In genomic region chr9:20683351-20684034, GRCh38 we compare ENCODE assay signal across 8 cellular contexts. TPM values are rescaled to one million over a fixed set of nuclear protein-coding genes. Genes with fewer than 3 reads are reported as not detected.
DNase-seq lines count a peak whose midpoint lies in the region; ATAC-seq and TF ChIP-seq lines count a peak whose summit lies in the region.

No MANE protein-coding gene starts in this region.

- no peak overlapping the region for H3K27ac ChIP-seq in MM.1S (ENCODE audit: low read length)
- no peak overlapping the region for H3K27ac ChIP-seq in duodenal mucosa (ENCODE audit: low read depth, low read length)
- peak overlapping the region; percentile 43 for H3K27ac ChIP-seq in mesenchymal stem cell (ENCODE audit: low read length, poor library complexity, severe bottlenecking)

- H3K36me3 ChIP-seq in Caco-2 (ENCODE audit: control insufficient read depth, insufficient read depth, low read length), result no peaks in the 10 kb centered on the region
- H3K36me3 ChIP-seq in MM.1S (replicated peaks; ENCODE audit: insufficient read depth, low read length), result no peaks in the 10 kb centered on the region
- no peaks in the 10 kb centered on the region for H3K36me3 ChIP-seq in duodenal mucosa (ENCODE audit: control insufficient read depth in 1 of 2, insufficient read depth in 2 of 2, low read length in 2 of 2)
- no peaks in the 10 kb centered on the region for H3K36me3 ChIP-seq in mesenchymal stem cell (ENCODE audit: control insufficient read depth in 1 of 2, insufficient read depth in 2 of 2, low read depth in 1 of 2, low read length in 2 of 2)

- H3K9ac ChIP-seq in MM.1S (ENCODE audit: low read length) (peak overlapping the region; percentile 46; the same call in 1 of the 2 replicates), duodenal mucosa (ENCODE audit: low read depth in 1 of 2, low read length in 2 of 2) (peak overlapping the region; percentile 76 to 78), mesenchymal stem cell (ENCODE audit: low read length) (peak overlapping the region; percentile 95)

- H3K4ac ChIP-seq in mesenchymal stem cell (ENCODE audit: low read depth in 1 of 2, low read length in 2 of 2), result peak overlapping the region in 1 of 2 experiments; percentile 79

- H2AFZ ChIP-seq in MM.1S (ENCODE audit: low read length) (no peak overlapping the region), mesenchymal stem cell (ENCODE audit: low read depth, low read length) (no peak overlapping the region)

- H3K27ac Mint-ChIP-seq in Caco-2 (ENCODE audit: unreplicated experiment), result no peak overlapping the region
- peak overlapping the region; percentile 75 for H3K27ac Mint-ChIP-seq in activated CD4-positive, alpha-beta T cell treated with anti-CD3 and anti-CD28 coated beads for 36 hours

- no peaks in the 10 kb centered on the region for H3K9me3 Mint-ChIP-seq in Caco-2 (ENCODE audit: unreplicated experiment)
- no peaks in the 10 kb centered on the region for H3K9me3 Mint-ChIP-seq in activated CD4-positive, alpha-beta T cell treated with anti-CD3 and anti-CD28 coated beads for 36 hours (ENCODE audit: low read depth)

- no peak overlapping the region for H2BK120ac ChIP-seq in mesenchymal stem cell (ENCODE audit: low read depth, low read length)

- H3K4me1 ChIP-seq in Caco-2 (peaks cover 8% of the 10 kb centered on the region), MM.1S (ENCODE audit: low read length) (peaks cover 6% of the 10 kb centered on the region; the same call in 1 of the 2 replicates), duodenal mucosa (ENCODE audit: control insufficient read depth in 1 of 2, insufficient read depth in 2 of 2, low read length in 2 of 2) (peaks cover 14% of the 10 kb centered on the region in 2 donors), mesenchymal stem cell (ENCODE audit: control insufficient read depth, insufficient read depth, low read depth, low read length) (peaks cover 9% of the 10 kb centered on the region)

- H3K9me3 ChIP-seq in Caco-2 (no peaks in the 10 kb centered on the region), MM.1S (replicated peaks; ENCODE audit: insufficient read depth, low read length) (no peaks in the 10 kb centered on the region), duodenal mucosa (ENCODE audit: control insufficient read depth in 1 of 2, low read length in 2 of 2) (no peaks in the 10 kb centered on the region), mesenchymal stem cell (ENCODE audit: control insufficient read depth, low read length) (no peaks in the 10 kb centered on the region)

- no peaks in the 10 kb centered on the region for H4K20me1 ChIP-seq in MM.1S (ENCODE audit: insufficient read depth, low read length)

- H3K23ac ChIP-seq in mesenchymal stem cell (ENCODE audit: low read length in 2 of 2), result no peak overlapping the region

- H3K9me2 ChIP-seq in MM.1S (replicated peaks; ENCODE audit: insufficient read depth, low read length), result no peaks in the 10 kb centered on the region

- H3K4me3 ChIP-seq in Caco-2 (ENCODE audit: low read depth, low read length), result peak overlapping the region; percentile 56
- peak overlapping the region; percentile 65 for H3K4me3 ChIP-seq in MM.1S (ENCODE audit: low read length)
- peak overlapping the region; percentile 88 to 92 for H3K4me3 ChIP-seq in duodenal mucosa (ENCODE audit: low read depth in 1 of 2, low read length in 2 of 2)
- peak overlapping the region; percentile 73 to 86 for H3K4me3 ChIP-seq in mesenchymal stem cell (ENCODE audit: insufficient read depth in 1 of 2, low read depth in 1 of 2, low read length in 2 of 2)

- no peak overlapping the region for H2BK15ac ChIP-seq in mesenchymal stem cell (ENCODE audit: low read depth, poor library complexity, severe bottlenecking)

- no peak overlapping the region for H2BK12ac ChIP-seq in mesenchymal stem cell (ENCODE audit: low read length in 2 of 2)

- peaks cover 7% of the 10 kb centered on the region for H3K4me1 Mint-ChIP-seq in Caco-2 (ENCODE audit: low read depth, unreplicated experiment)
- peaks cover 30% of the 10 kb centered on the region for H3K4me1 Mint-ChIP-seq in activated CD4-positive, alpha-beta T cell treated with anti-CD3 and anti-CD28 coated beads for 36 hours

- peak; percentile 17 for ATAC-seq in GM21529 (IDR thresholded peaks at IDR 0.05; ENCODE audit: unreplicated experiment)
- ATAC-seq in activated CD4-positive, alpha-beta T cell treated with anti-CD3 and anti-CD28 coated beads for 36 hours, result peak; percentile 12
- no peak for ATAC-seq in HG02571 (IDR thresholded peaks at IDR 0.05; ENCODE audit: unreplicated experiment)

- H3K18ac ChIP-seq in mesenchymal stem cell (ENCODE audit: low read depth in 1 of 2, low read length in 2 of 2), result peak overlapping the region; percentile 49 to 62

- H3K4me3 Mint-ChIP-seq in Caco-2 (ENCODE audit: unreplicated experiment), result peak overlapping the region; percentile 74
- H3K4me3 Mint-ChIP-seq in activated CD4-positive, alpha-beta T cell treated with anti-CD3 and anti-CD28 coated beads for 36 hours, result peak overlapping the region; percentile 86

- H2AK5ac ChIP-seq in mesenchymal stem cell (ENCODE audit: low read length, severe bottlenecking), result no peak overlapping the region

- POLR2A ChIA-PET in Caco-2 (lab: Charles Lee), result interaction anchor here (1.0 to 1.5 kb wide), 5 partner anchors 9 to 119 kb away, joined by 4 to 8 read pairs (median 5); partner anchors contain the start of gene MLLT3
- POLR2A ChIA-PET in activated CD4-positive, alpha-beta T cell treated with anti-CD3 and anti-CD28 coated beads for 36 hours (lab: Charles Lee), result interaction anchor here (0.7 to 2.3 kb wide), 5 partner anchors 24 to 429 kb away, joined by 3 to 26 read pairs (median 3); partner anchors contain the start of gene MLLT3

- H4K91ac ChIP-seq in mesenchymal stem cell (ENCODE audit: low read length), result no peak overlapping the region

- no peaks in the 10 kb centered on the region for H3K36me3 Mint-ChIP-seq in Caco-2 (ENCODE audit: insufficient read depth, unreplicated experiment)
- no peaks in the 10 kb centered on the region for H3K36me3 Mint-ChIP-seq in activated CD4-positive, alpha-beta T cell treated with anti-CD3 and anti-CD28 coated beads for 36 hours (ENCODE audit: low read depth)

- H3K14ac ChIP-seq in mesenchymal stem cell (ENCODE audit: low read length in 2 of 2), result no peak overlapping the region

- DNase-seq in Caco-2 (peak in 1 of 2 experiments; percentile 10), MM.1S (no peak), mesenchymal stem cell (peak; percentile 91)
- DNase-seq in activated CD4-positive, alpha-beta T cell treated with anti-CD3 and anti-CD28 coated beads for 36 hours, result peak; percentile 69
- peak; percentile 52 for DNase-seq in stimulated activated CD8-positive, alpha-beta memory T cell treated with anti-CD3 and anti-CD28 coated beads, Interleukin-4, amount 100 ng/mL, for 48 hours

- CTCF ChIA-PET in Caco-2 (lab: Charles Lee), result interaction anchor here (0.9 to 1.7 kb wide), 3 partner anchors 9 to 327 kb away, joined by 3 to 8 read pairs (median 5); partner anchors contain the start of gene MLLT3
- CTCF ChIA-PET in activated CD4-positive, alpha-beta T cell treated with anti-CD3 and anti-CD28 coated beads for 36 hours (lab: Charles Lee), result interaction anchor here (0.8 to 2.4 kb wide), 3 partner anchors 57 to 258 kb away, joined by 3 to 24 read pairs (median 3); partner anchors contain the start of gene MLLT3

- peak overlapping the region; percentile 26 for H2BK5ac ChIP-seq in mesenchymal stem cell (ENCODE audit: low read depth, low read length, poor library complexity, severe bottlenecking)

- no peaks in the 10 kb centered on the region for H3F3A ChIP-seq in MM.1S (ENCODE audit: insufficient read depth, low read length)

- no peaks in the 10 kb centered on the region for H3K27me3 Mint-ChIP-seq in Caco-2 (ENCODE audit: insufficient read depth, unreplicated experiment)
- H3K27me3 Mint-ChIP-seq in activated CD4-positive, alpha-beta T cell treated with anti-CD3 and anti-CD28 coated beads for 36 hours, result no peaks in the 10 kb centered on the region

- H3K27me3 ChIP-seq in Caco-2 (replicated peaks; ENCODE audit: control insufficient read depth, insufficient read depth, low read length), result no peaks in the 10 kb centered on the region
- H3K27me3 ChIP-seq in MM.1S (replicated peaks; ENCODE audit: insufficient read depth, low read length), result no peaks in the 10 kb centered on the region
- no peaks in the 10 kb centered on the region for H3K27me3 ChIP-seq in duodenal mucosa (ENCODE audit: control insufficient read depth in 1 of 2, insufficient read depth in 2 of 2, low read length in 2 of 2)
- no peaks in the 10 kb centered on the region for H3K27me3 ChIP-seq in mesenchymal stem cell (ENCODE audit: control insufficient read depth in 1 of 2, insufficient read depth in 1 of 2, low read length in 2 of 2)

- WGBS in mesenchymal stem cell, result 19% methylated on average over 26 of the region's 27 CpGs

- H4K8ac ChIP-seq in mesenchymal stem cell (ENCODE audit: low read length), result no peak overlapping the region

- peak overlapping the region; percentile 76 for H3K4me2 ChIP-seq in MM.1S (ENCODE audit: low read depth, low read length)
- H3K4me2 ChIP-seq in mesenchymal stem cell (ENCODE audit: low read length, poor library complexity, severe bottlenecking), result peak overlapping the region; percentile 96

- peaks cover 17% of the 10 kb centered on the region for H3K79me2 ChIP-seq in MM.1S (ENCODE audit: low read length)

- intact Hi-C loops in Caco-2 (cut with micrococcal nuclease; ENCODE audit: unreplicated experiment), result loop anchor here (1.0 to 2.0 kb wide), 3 partner anchors 33 to 327 kb away; no protein-coding TSS in a partner anchor
- intact Hi-C loops in activated CD4-positive, alpha-beta T cell treated with anti-CD3 and anti-CD28 coated beads for 36 hours (cut with DNase I, micrococcal nuclease), result loop anchor here (1.0 to 5.0 kb wide), 11 partner anchors 61 to 1636 kb away; partner anchors contain the start of genes MLLT3 (in 2 of the 2), HACD4 (in 1 of the 2) and RRAGA (in 1 of the 2)

- BruUV-seq in Caco-2 (replicated peaks; lab: Mats Ljungman, UMichigan), result no TSS peak

- peaks cover 4% of the 10 kb centered on the region for H3K79me1 ChIP-seq in mesenchymal stem cell (replicated peaks; ENCODE audit: low read length, poor library complexity, severe bottlenecking)

- no peak for TF ChIP-seq CTCF in Caco-2 (IDR thresholded peaks at IDR 0.05; ENCODE audit: insufficient read depth in 1 of 2, low read depth in 1 of 2, low read length in 1 of 2, severe bottlenecking in 1 of 2, unreplicated experiment in 1 of 2)
- no peak for TF ChIP-seq CTCF in MM.1S (IDR thresholded peaks at IDR 0.05; ENCODE audit: low read length)

RNA-seq across cellular contexts. Expression of gene FOCAD, which starts 0.6 kb away (rescaled TPM):
- 20.4 TPM in 2 replicates for total RNA-seq in Caco-2 (2022)
- total RNA-seq in activated CD4-positive, alpha-beta T cell treated with anti-CD3 and anti-CD28 coated beads for 36 hours, result 10 to 100 TPM; 32.5 to 34.3 TPM
- 16.0 TPM for polyA plus RNA-seq in mesenchymal stem cell (2013, experiment 1 of 2)
- 16.2 TPM for polyA plus RNA-seq in mesenchymal stem cell (2013, experiment 2 of 2)
